ENCODE assay signal across 35 cellular contexts in genomic region chr11:113694390-113694789, GRCh38.
"Had no signal": no experiment of that assay in that cellular context is flagged by ENCODE, and none has a peak within 500 bp of the region (broad histone marks: within the 10 kb centered on the region; RNA-seq: fewer than 3 reads in every experiment).

No MANE protein-coding gene starts in this region.

- H3K4me1 Mint-ChIP-seq: activated naive CD4-positive, alpha-beta T cell treated with anti-CD3 and anti-CD28 coated beads, Interleukin-2, amount 10 ng/mL, durations not matched to agents 7 days and 5 days; activated naive CD4-positive, alpha-beta T cell treated with anti-CD3 and anti-CD28 coated beads, Interleukin-2, amount 50 U/mL, for 24 hours; activated naive CD8-positive, alpha-beta T cell treated with anti-CD3 and anti-CD28 coated beads for 36 hours; activated naive CD8-positive, alpha-beta T cell treated with anti-CD3 and anti-CD28 coated beads, Interleukin-2, amount 50 U/mL, for 24 hours; activated T-helper 17 cell treated with anti-CD3 and anti-CD28 coated beads, Interleukin-2, amount 50 U/mL, for 72 hours; brain; central memory CD8-positive, alpha-beta T cell had no signal

- H3K36me3 Mint-ChIP-seq: activated naive CD4-positive, alpha-beta T cell treated with anti-CD3 and anti-CD28 coated beads, Interleukin-2, amount 10 ng/mL, durations not matched to agents 7 days and 5 days; activated naive CD4-positive, alpha-beta T cell treated with anti-CD3 and anti-CD28 coated beads, Interleukin-2, amount 50 U/mL, for 72 hours; activated naive CD8-positive, alpha-beta T cell treated with anti-CD3 and anti-CD28 coated beads for 36 hours; activated naive CD8-positive, alpha-beta T cell treated with anti-CD3 and anti-CD28 coated beads, Interleukin-2, amount 10 ng/mL, durations not matched to agents 7 days and 5 days had no signal

- ATAC-seq: activated naive CD4-positive, alpha-beta T cell treated with anti-CD3 and anti-CD28 coated beads, Interleukin-2, amount 50 U/mL, for 72 hours; activated naive CD8-positive, alpha-beta T cell treated with anti-CD3 and anti-CD28 coated beads, Interleukin-2, amount 50 U/mL, for 24 hours; activated T-cell treated with anti-CD3 and anti-CD28 coated beads, Interleukin-2, amount 50 U/mL, for 4 hours; activated T-cell treated with anti-CD3 and anti-CD28 coated beads, Interleukin-2, amount 50 U/mL, for 72 hours; activated T-helper 17 cell treated with anti-CD3 and anti-CD28 coated beads, Interleukin-2, amount 50 U/mL, for 72 hours; body of pancreas had no signal

- H3K27me3 Mint-ChIP-seq: activated naive CD4-positive, alpha-beta T cell treated with anti-CD3 and anti-CD28 coated beads, Interleukin-2, amount 10 ng/mL, durations not matched to agents 7 days and 5 days; activated naive CD4-positive, alpha-beta T cell treated with anti-CD3 and anti-CD28 coated beads, Interleukin-2, amount 50 U/mL, for 24 hours; activated naive CD8-positive, alpha-beta T cell; activated naive CD8-positive, alpha-beta T cell treated with anti-CD3 and anti-CD28 coated beads for 36 hours; activated naive CD8-positive, alpha-beta T cell treated with anti-CD3 and anti-CD28 coated beads, Interleukin-2, amount 10 ng/mL, durations not matched to agents 7 days and 5 days; activated naive CD8-positive, alpha-beta T cell treated with anti-CD3 and anti-CD28 coated beads, Interleukin-2, amount 50 U/mL, for 24 hours; activated T-cell treated with anti-CD3 and anti-CD28 coated beads, Interleukin-2, amount 50 U/mL, for 24 hours; activated T-helper 17 cell treated with anti-CD3 and anti-CD28 coated beads, Interleukin-2, amount 50 U/mL, for 72 hours; central memory CD8-positive, alpha-beta T cell had no signal

- H3K4me3 Mint-ChIP-seq: activated naive CD4-positive, alpha-beta T cell treated with anti-CD3 and anti-CD28 coated beads for 36 hours; activated naive CD4-positive, alpha-beta T cell treated with anti-CD3 and anti-CD28 coated beads, Interleukin-2, amount 10 ng/mL, durations not matched to agents 7 days and 5 days; activated naive CD4-positive, alpha-beta T cell treated with anti-CD3 and anti-CD28 coated beads, Interleukin-2, amount 50 U/mL, for 24 hours; activated naive CD8-positive, alpha-beta T cell; activated naive CD8-positive, alpha-beta T cell treated with anti-CD3 and anti-CD28 coated beads for 36 hours; activated naive CD8-positive, alpha-beta T cell treated with anti-CD3 and anti-CD28 coated beads, Interleukin-2, amount 10 ng/mL, durations not matched to agents 7 days and 5 days; activated naive CD8-positive, alpha-beta T cell treated with anti-CD3 and anti-CD28 coated beads, Interleukin-2, amount 50 U/mL, for 24 hours; activated T-cell treated with anti-CD3 and anti-CD28 coated beads, Interleukin-2, amount 50 U/mL, for 24 hours; activated T-cell treated with anti-CD3 and anti-CD28 coated beads, Interleukin-2, amount 50 U/mL, for 4 hours; activated T-cell treated with anti-CD3 and anti-CD28 coated beads, Interleukin-2, amount 50 U/mL, for 72 hours; activated T-helper 1 cell treated with anti-CD3 and anti-CD28 coated beads, Interleukin-12 subunit alpha, Interleukin-12 subunit beta, Interleukin-2, Interleukin-4 antibody, amounts not matched to agents 30 ng/mL and 10 ng/mL and 1 ng/mL, durations not matched to agents 14 hours and 24 hours and 36 hours; activated T-helper 17 cell treated with anti-CD3 and anti-CD28 coated beads, Interleukin-2, amount 50 U/mL, for 72 hours; brain; central memory CD8-positive, alpha-beta T cell had no signal

- H3K9me3 Mint-ChIP-seq: activated naive CD4-positive, alpha-beta T cell treated with anti-CD3 and anti-CD28 coated beads for 36 hours; activated naive CD4-positive, alpha-beta T cell treated with anti-CD3 and anti-CD28 coated beads, Interleukin-2, amount 10 ng/mL, durations not matched to agents 7 days and 5 days; activated naive CD4-positive, alpha-beta T cell treated with anti-CD3 and anti-CD28 coated beads, Interleukin-2, amount 50 U/mL, for 24 hours; activated naive CD4-positive, alpha-beta T cell treated with anti-CD3 and anti-CD28 coated beads, Interleukin-2, amount 50 U/mL, for 72 hours; activated naive CD8-positive, alpha-beta T cell treated with anti-CD3 and anti-CD28 coated beads for 36 hours; activated naive CD8-positive, alpha-beta T cell treated with anti-CD3 and anti-CD28 coated beads, Interleukin-2, amount 10 ng/mL, durations not matched to agents 7 days and 5 days; activated naive CD8-positive, alpha-beta T cell treated with anti-CD3 and anti-CD28 coated beads, Interleukin-2, amount 50 U/mL, for 24 hours; activated T-cell treated with anti-CD3 and anti-CD28 coated beads, Interleukin-2, amount 50 U/mL, for 24 hours; activated T-cell treated with anti-CD3 and anti-CD28 coated beads, Interleukin-2, amount 50 U/mL, for 4 hours; activated T-cell treated with anti-CD3 and anti-CD28 coated beads, Interleukin-2, amount 50 U/mL, for 72 hours; activated T-helper 1 cell treated with anti-CD3 and anti-CD28 coated beads, Interleukin-12 subunit alpha, Interleukin-12 subunit beta, Interleukin-2, Interleukin-4 antibody, amounts not matched to agents 30 ng/mL and 10 ng/mL and 1 ng/mL, durations not matched to agents 14 hours and 24 hours and 36 hours; activated T-helper 17 cell treated with anti-CD3 and anti-CD28 coated beads, Interleukin-2, amount 50 U/mL, for 72 hours; activated T-helper 2 cell treated with anti-CD3 and anti-CD28 coated beads, Interferon-gamma antibody, Interleukin-2, Interleukin-4, amounts not matched to agents 10 μg/mL and 5 μg/mL and 100 μg/mL, durations not matched to agents 14 hours and 24 hours and 36 hours; brain; central memory CD8-positive, alpha-beta T cell had no signal

- H3K27ac Mint-ChIP-seq: activated naive CD4-positive, alpha-beta T cell treated with anti-CD3 and anti-CD28 coated beads for 36 hours; activated naive CD4-positive, alpha-beta T cell treated with anti-CD3 and anti-CD28 coated beads, Interleukin-2, amount 10 ng/mL, durations not matched to agents 7 days and 5 days; activated naive CD4-positive, alpha-beta T cell treated with anti-CD3 and anti-CD28 coated beads, Interleukin-2, amount 50 U/mL, for 24 hours; activated naive CD8-positive, alpha-beta T cell; activated naive CD8-positive, alpha-beta T cell treated with anti-CD3 and anti-CD28 coated beads for 36 hours; activated naive CD8-positive, alpha-beta T cell treated with anti-CD3 and anti-CD28 coated beads, Interleukin-2, amount 10 ng/mL, durations not matched to agents 7 days and 5 days; activated naive CD8-positive, alpha-beta T cell treated with anti-CD3 and anti-CD28 coated beads, Interleukin-2, amount 50 U/mL, for 24 hours; activated T-cell treated with anti-CD3 and anti-CD28 coated beads, Interleukin-2, amount 50 U/mL, for 24 hours; activated T-cell treated with anti-CD3 and anti-CD28 coated beads, Interleukin-2, amount 50 U/mL, for 72 hours; activated T-helper 1 cell treated with anti-CD3 and anti-CD28 coated beads, Interleukin-12 subunit alpha, Interleukin-12 subunit beta, Interleukin-2, Interleukin-4 antibody, amounts not matched to agents 30 ng/mL and 10 ng/mL and 1 ng/mL, durations not matched to agents 14 hours and 24 hours and 36 hours; activated T-helper 17 cell treated with anti-CD3 and anti-CD28 coated beads, Interleukin-2, amount 50 U/mL, for 72 hours; activated T-helper 2 cell treated with anti-CD3 and anti-CD28 coated beads, Interferon-gamma antibody, Interleukin-2, Interleukin-4, amounts not matched to agents 10 μg/mL and 5 μg/mL and 100 μg/mL, durations not matched to agents 14 hours and 24 hours and 36 hours; brain had no signal

- DNase-seq: activated effector memory CD4-positive, alpha-beta T cell treated with anti-CD3 and anti-CD28 coated beads, Interleukin-2, amount 50 U/mL, for 16 hours; activated effector memory CD4-positive, alpha-beta T cell treated with Interleukin-2 at 50 U/mL for 16 hours; activated gamma-delta T cell; activated gamma-delta T cell treated with Interleukin-2 at 50 U/mL for 16 hours; activated naive CD4-positive, alpha-beta T cell; activated naive CD4-positive, alpha-beta T cell treated with anti-CD3 and anti-CD28 coated beads for 36 hours; activated naive CD4-positive, alpha-beta T cell treated with anti-CD3 and anti-CD28 coated beads, Interleukin-2, amount 10 ng/mL, durations not matched to agents 7 days and 5 days; activated naive CD4-positive, alpha-beta T cell treated with anti-CD3 and anti-CD28 coated beads, Interleukin-2, amount 50 U/mL, for 16 hours; activated naive CD4-positive, alpha-beta T cell treated with Interleukin-2 at 50 U/mL for 16 hours; activated naive CD8-positive, alpha-beta T cell treated with anti-CD3 and anti-CD28 coated beads for 36 hours; activated naive CD8-positive, alpha-beta T cell treated with anti-CD3 and anti-CD28 coated beads, Interleukin-2, amount 10 ng/mL, durations not matched to agents 7 days and 5 days; activated naive CD8-positive, alpha-beta T cell treated with anti-CD3 and anti-CD28 coated beads, Interleukin-2, amount 50 U/mL, for 24 hours; activated T-cell treated with anti-CD3 and anti-CD28 coated beads, Interleukin-2, amount 50 U/mL, for 1 hour; activated T-cell treated with anti-CD3 and anti-CD28 coated beads, Interleukin-2, amount 50 U/mL, for 24 hours; activated T-cell treated with anti-CD3 and anti-CD28 coated beads, Interleukin-2, amount 50 U/mL, for 4 hours; activated T-cell treated with anti-CD3 and anti-CD28 coated beads, Interleukin-2, amount 50 U/mL, for 48 hours; activated T-cell treated with anti-CD3 and anti-CD28 coated beads, Interleukin-2, amount 50 U/mL, for 72 hours; adrenal gland; amniotic stem cell; amygdala; anterior cingulate cortex; aorta; body of pancreas; brain microvascular endothelial cell; caudate nucleus; central memory CD4-positive, alpha-beta T cell; cerebellar nuclear complex had no signal
